ENCODE assay signal across 25 cellular contexts in genomic region chr11:85806876-85807275, GRCh38. TPM values are rescaled to one million over a fixed set of nuclear protein-coding genes. Genes with fewer than 3 reads are reported as not detected.
DNase-seq lines count a peak whose midpoint lies in the region; ATAC-seq and TF ChIP-seq lines count a peak whose summit lies in the region.
"Had no signal": no experiment of that assay in that cellular context is flagged by ENCODE, and none has a peak within 500 bp of the region (broad histone marks: within the 10 kb centered on the region; RNA-seq: fewer than 3 reads in every experiment).

No MANE protein-coding gene starts in this region.

- no peaks in the 10 kb centered on the region for H3K27me3 Mint-ChIP-seq in activated naive CD8-positive, alpha-beta T cell treated with anti-CD3 and anti-CD28 coated beads, Interleukin-2, amount 50 U/mL, for 24 hours
- H3K27me3 Mint-ChIP-seq: activated CD8-positive, alpha-beta memory T cell treated with anti-CD3 and anti-CD28 coated beads, Interleukin-2, amount 10 ng/mL, durations not matched to agents 7 days and 5 days had no signal

- POLR2A ChIA-PET in A673 (lab: Charles Lee; ENCODE audit: low non-redundant PET), result no interaction called here

- H3K4me1 Mint-ChIP-seq in activated naive CD8-positive, alpha-beta T cell treated with anti-CD3 and anti-CD28 coated beads, Interleukin-2, amount 50 U/mL, for 24 hours, result peaks cover 26% of the 10 kb centered on the region

- DNase-seq in NCI-H1436 (lab: John Stamatoyannopoulos, UW), result peak; percentile 66
- peak in 1 of 2 donors; percentile 72 for DNase-seq in foreskin keratinocyte
- no peak for DNase-seq in activated gamma-delta T cell (lab: John Stamatoyannopoulos, UW)
- DNase-seq in A673 (ENCODE audit: low spot score), result no peak
- no peak for DNase-seq in stimulated activated CD4-positive, alpha-beta T cell treated with anti-CD3 and anti-CD28 coated beads, Interleukin-2, amount 100 ng/mL, for 24 hours
- no peak for DNase-seq in activated naive CD8-positive, alpha-beta T cell treated with anti-CD3 and anti-CD28 coated beads, Interleukin-2, amount 50 U/mL, for 24 hours
- DNase-seq: activated CD8-positive, alpha-beta memory T cell treated with anti-CD3 and anti-CD28 coated beads, Interleukin-2, amount 10 ng/mL, durations not matched to agents 7 days and 5 days; activated naive CD4-positive, alpha-beta T cell treated with anti-CD3 and anti-CD28 coated beads, Interleukin-2, amount 50 U/mL, for 16 hours; effector CD4-positive, alpha-beta T cell; gastrocnemius medialis; HFFc6; left colon; NCI-H1048; NCI-H524 treated with DMSO at 0.1 percent for 48 hours; stimulated activated CD4-positive, alpha-beta T cell treated with anti-CD3 and anti-CD28 coated beads, Interleukin-15, amount 100 ng/mL, for 24 hours; stimulated activated naive CD8-positive, alpha-beta T cell treated with anti-CD3 and anti-CD28 coated beads, Interleukin-15, Interleukin-2, amounts not matched to agents 100 U/mL and 50 U/mL, for 24 hours; SW 1271; uterus had no signal

- peak overlapping the region; percentile 38; the same call in 1 of the 2 replicates for H3K27ac ChIP-seq in C4-2B
- H3K27ac ChIP-seq in VCaP, result peak overlapping the region; percentile 84; the same call in 1 of the 2 replicates
- H3K27ac ChIP-seq in foreskin keratinocyte, result no peak overlapping the region
- no peak overlapping the region for H3K27ac ChIP-seq in A673 (ENCODE audit: low read depth, low read length, poor library complexity, severe bottlenecking)
- H3K27ac ChIP-seq: gastrocnemius medialis, thoracic aorta, uterus had no signal

- H3K4me3 ChIP-seq in A673 (ENCODE audit: low read depth, low read length, poor library complexity, severe bottlenecking), result no peak overlapping the region
- H3K4me3 ChIP-seq: gastrocnemius medialis, GM23338, thoracic aorta, uterus had no signal

- peaks cover 2% of the 10 kb centered on the region for H3K27me3 ChIP-seq in foreskin keratinocyte
- H3K27me3 ChIP-seq in A673 (replicated peaks; ENCODE audit: insufficient read depth, low read depth, low read length, poor library complexity), result peaks cover 23% of the 10 kb centered on the region
- H3K27me3 ChIP-seq: gastrocnemius medialis, uterus had no signal

- H3K4me3 Mint-ChIP-seq in activated naive CD8-positive, alpha-beta T cell treated with anti-CD3 and anti-CD28 coated beads, Interleukin-2, amount 50 U/mL, for 24 hours, result no peak overlapping the region
- H3K4me3 Mint-ChIP-seq: activated CD8-positive, alpha-beta memory T cell treated with anti-CD3 and anti-CD28 coated beads, Interleukin-2, amount 10 ng/mL, durations not matched to agents 7 days and 5 days; GM23338; HFFc6; WTC11 had no signal

- peak; percentile 52 for ATAC-seq in foreskin keratinocyte
- ATAC-seq in activated naive CD8-positive, alpha-beta T cell treated with anti-CD3 and anti-CD28 coated beads, Interleukin-2, amount 50 U/mL, for 24 hours, result no peak
- ATAC-seq: activated CD8-positive, alpha-beta memory T cell treated with anti-CD3 and anti-CD28 coated beads, Interleukin-2, amount 10 ng/mL, durations not matched to agents 7 days and 5 days; gastrocnemius medialis; GM23338; left colon; stimulated activated naive CD8-positive, alpha-beta T cell treated with anti-CD3 and anti-CD28 coated beads, Interleukin-15, Interleukin-2, amounts not matched to agents 100 U/mL and 50 U/mL, for 24 hours; WTC11 had no signal

- no peaks in the 10 kb centered on the region for H3K36me3 Mint-ChIP-seq in activated naive CD8-positive, alpha-beta T cell treated with anti-CD3 and anti-CD28 coated beads, Interleukin-2, amount 50 U/mL, for 24 hours (ENCODE audit: low read depth)
- H3K36me3 Mint-ChIP-seq: WTC11 had no signal

- H3K27ac Mint-ChIP-seq in activated naive CD8-positive, alpha-beta T cell treated with anti-CD3 and anti-CD28 coated beads, Interleukin-2, amount 50 U/mL, for 24 hours, result no peak overlapping the region
- H3K27ac Mint-ChIP-seq: activated CD8-positive, alpha-beta memory T cell treated with anti-CD3 and anti-CD28 coated beads, Interleukin-2, amount 10 ng/mL, durations not matched to agents 7 days and 5 days; GM23338; HFFc6; WTC11 had no signal

- CTCF ChIA-PET in A673 (lab: Charles Lee), result no interaction called here

- no peaks in the 10 kb centered on the region for H3K9me3 Mint-ChIP-seq in activated naive CD8-positive, alpha-beta T cell treated with anti-CD3 and anti-CD28 coated beads, Interleukin-2, amount 50 U/mL, for 24 hours
- H3K9me3 Mint-ChIP-seq: GM23338, HFFc6, WTC11 had no signal

- no peaks in the 10 kb centered on the region for H3K36me3 ChIP-seq in A673 (ENCODE audit: insufficient read depth, low read length, poor library complexity, severe bottlenecking)
- H3K36me3 ChIP-seq: gastrocnemius medialis, thoracic aorta, uterus had no signal

- no TSS peak for BruUV-seq in A673 (replicated peaks; lab: Mats Ljungman, UMichigan)

- TF ChIP-seq CTCF in C4-2B (conservative IDR thresholded peaks at IDR 0.05), result no peak
- no peak for TF ChIP-seq CTCF in VCaP (conservative IDR thresholded peaks at IDR 0.05)
- no peak for TF ChIP-seq CTCF in foreskin keratinocyte (conservative IDR thresholded peaks at IDR 0.05)
- TF ChIP-seq CTCF in A673 (conservative IDR thresholded peaks at IDR 0.05; ENCODE audit: low read depth, low read length), result no peak

- intact Hi-C loops in A673 (cut with micrococcal nuclease; ENCODE audit: unreplicated experiment), result no loop called here

- H3K4me1 ChIP-seq in foreskin keratinocyte (no peaks in the 10 kb centered on the region), A673 (ENCODE audit: insufficient read depth, low read length, poor library complexity, severe bottlenecking) (no peaks in the 10 kb centered on the region)

- no peaks in the 10 kb centered on the region for H3K9me3 ChIP-seq in A673 (ENCODE audit: low read depth, low read length, poor library complexity, severe bottlenecking)
- H3K9me3 ChIP-seq: gastrocnemius medialis, thoracic aorta, uterus had no signal

RNA-seq across cellular contexts. Expression of gene SYTL2, which starts 4.1 kb away (rescaled TPM):
- total RNA-seq in foreskin keratinocyte (1.2 and 1.3 TPM in 2 replicates), A673 (2021) (0.59 and 0.77 TPM in 2 replicates)
- polyA plus RNA-seq in foreskin keratinocyte, result 0.41 and 0.54 TPM in 2 replicates

RNA-seq across cellular contexts. Expression of gene CCDC83, which starts 48.3 kb away (rescaled TPM):
- total RNA-seq in foreskin keratinocyte (not detected in 2 replicates), A673 (2021) (not detected in 2 replicates)
- polyA plus RNA-seq in foreskin keratinocyte, result not detected in 2 replicates
- total RNA-seq: activated CD8-positive, alpha-beta memory T cell treated with anti-CD3 and anti-CD28 coated beads, Interleukin-2, amount 10 ng/mL, durations not matched to agents 7 days and 5 days; gastrocnemius medialis; GM23338; HFFc6; left colon; pulmonary artery endothelial cell; thoracic aorta; WTC11 had no signal
- polyA plus RNA-seq: esophagus, GM23338 had no signal

Comparison
In these comparisons a context has a peak if more than half of its experiments do, and no peak if none do; other contexts are left out.
1. H3K27ac ChIP-seq: peak in C4-2B (single experiment) and VCaP (single experiment); none in foreskin keratinocyte (single experiment) and A673 (single experiment).